19 cellular contexts compared by ENCODE assay signal in the genomic region with DNA sequence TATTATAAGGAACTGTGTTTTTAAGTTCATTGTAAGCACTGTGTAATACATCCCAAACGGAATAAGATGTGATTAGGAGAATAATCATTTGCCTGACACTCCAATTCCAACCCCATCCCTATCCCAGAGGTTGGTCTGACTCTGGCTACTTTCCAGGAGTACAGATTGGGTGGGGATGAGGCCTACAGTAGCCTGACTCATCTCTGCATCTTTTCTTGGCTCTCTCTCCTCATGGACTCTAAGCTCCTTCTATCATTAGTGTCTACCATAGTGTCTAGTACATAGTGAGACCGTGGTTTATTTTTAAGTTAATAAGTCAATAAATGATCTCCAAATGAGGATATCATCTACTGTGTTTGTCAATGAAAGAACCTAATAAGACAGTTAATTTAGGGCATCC.
DNase-seq lines count a peak whose midpoint lies in the region; ATAC-seq and TF ChIP-seq lines count a peak whose summit lies in the region.
"Had no signal": no experiment of that assay in that cellular context is flagged by ENCODE, and none has a peak within 500 bp of the region (broad histone marks: within the 10 kb centered on the region; RNA-seq: fewer than 3 reads in every experiment).

No MANE protein-coding gene starts in this region.

- BruUV-seq in mammary epithelial cell (replicated peaks; lab: Mats Ljungman, UMichigan) = no TSS peak

- H4K20me1 ChIP-seq in mammary epithelial cell (ENCODE audit: insufficient read depth, low read length) = no peaks in the 10 kb centered on the region

- H3K9me3 ChIP-seq in mammary epithelial cell (replicated peaks; ENCODE audit: insufficient read depth, low read length) = no peaks in the 10 kb centered on the region
- H3K9me3 ChIP-seq: BE2C, MG63, Peyer's patch had no signal

- H3K4me2 ChIP-seq in mammary epithelial cell (ENCODE audit: insufficient read depth, low read depth, low read length) = no peak overlapping the region

- CTCF ChIA-PET in mammary epithelial cell (lab: Charles Lee; ENCODE audit: low non-redundant PET) = no interaction called here

- no peaks in the 10 kb centered on the region for H3K79me2 ChIP-seq in mammary epithelial cell (ENCODE audit: insufficient read depth, low read length)

- DNase-seq in EL (peak; percentile 28), M059J (ENCODE audit: low read depth) (peak; percentile 60), mammary epithelial cell (peak; percentile 23), omental fat pad (ENCODE audit: low spot score) (no peak), NOMO-1 treated with DMSO at 0.1 percent for 48 hours (lab: John Stamatoyannopoulos, UW; ENCODE audit: unreplicated experiment) (no peak), COR-L47 (lab: John Stamatoyannopoulos, UW) (no peak), nucleus accumbens (lab: John Stamatoyannopoulos, UW) (no peak)
- DNase-seq: BE2C; CD8-positive, alpha-beta T cell; KG1; MG63; NCI-H1092 treated with DMSO at 0.1 percent for 48 hours; NCI-H1694; NCI-H446 treated with DMSO at 0.1 percent for 48 hours; NCI-H774; Peyer's patch; SHP77 had no signal

- H3K9ac ChIP-seq in mammary epithelial cell (ENCODE audit: insufficient read depth, low read length) = no peak overlapping the region

- WGBS in mammary epithelial cell (ENCODE audit: low coverage, missing lambda C conversion rate) = 64% methylated on average over 2 of the region's 2 CpGs

- dilution Hi-C loops in mammary epithelial cell (cut with HindIII; ENCODE audit: low sequenced_read_pairs) = no loop called here

- in situ Hi-C loops in mammary epithelial cell (cut with MboI; ENCODE audit: low sequenced_read_pairs in 2 of 2) = no loop called here

- intact Hi-C loops in mammary epithelial cell (cut with micrococcal nuclease) = no loop called here

- H3K36me3 ChIP-seq in mammary epithelial cell (ENCODE audit: insufficient read depth, low read length) = no peaks in the 10 kb centered on the region
- H3K36me3 ChIP-seq: BE2C, MG63, Peyer's patch had no signal

- H3K27me3 ChIP-seq in mammary epithelial cell (ENCODE audit: insufficient read depth, low read length) = no peaks in the 10 kb centered on the region
- H3K27me3 ChIP-seq: BE2C, MG63, Peyer's patch had no signal

- no peak for TF ChIP-seq CTCF in mammary epithelial cell (conservative IDR thresholded peaks at IDR 0.05 in 1 of 2, IDR thresholded peaks at IDR 0.05 in 1 of 2; ENCODE audit: extremely low read depth in 1 of 2, insufficient read depth in 1 of 2, low read depth in 1 of 2, low read length in 2 of 2)
- TF ChIP-seq CTCF in omental fat pad (IDR thresholded peaks at IDR 0.05) = no peak

- H2AFZ ChIP-seq in mammary epithelial cell (ENCODE audit: low read depth, low read length) = no peak overlapping the region

- no peak overlapping the region for H3K4me3 ChIP-seq in mammary epithelial cell (replicated peaks in 1 of 3; ENCODE audit: insufficient read depth in 1 of 3, low read depth in 2 of 3, low read length in 3 of 3)
- H3K4me3 ChIP-seq: MG63, Peyer's patch had no signal

- ATAC-seq in omental fat pad (ENCODE audit: low FRiP score) (peak; percentile 63), GM21447 (IDR thresholded peaks at IDR 0.05; ENCODE audit: unreplicated experiment) (no peak)
- ATAC-seq: CD8-positive, alpha-beta T cell; HCT116 had no signal

- H3K4me1 ChIP-seq in mammary epithelial cell (ENCODE audit: insufficient read depth, low read length) = peaks cover 11% of the 10 kb centered on the region
- H3K4me1 ChIP-seq: BE2C had no signal

- H3K27ac ChIP-seq in mammary epithelial cell (ENCODE audit: insufficient read depth, low read depth, low read length) = no peak overlapping the region
- H3K27ac ChIP-seq: Peyer's patch had no signal

Comparison
In these comparisons a context has a peak if more than half of its experiments do, and no peak if none do; other contexts are left out.
1. DNase-seq: peak in EL (single experiment), M059J (single experiment) and mammary epithelial cell (single experiment); none in omental fat pad (single experiment), NOMO-1 treated with DMSO at 0.1 percent for 48 hours (single experiment), COR-L47 (single experiment) and nucleus accumbens (0 of 56).